Comparison of ENCODE assay signal across 8 cellular contexts in genomic region chr1:197146108-197147095, GRCh38. TPM values are rescaled to one million over a fixed set of nuclear protein-coding genes. Genes with fewer than 3 reads are reported as not detected.
DNase-seq lines count a peak whose midpoint lies in the region; ATAC-seq and TF ChIP-seq lines count a peak whose summit lies in the region.

ASPM (minus strand) TSS chr1:197146669; CDS start chr1:197146437, 232 bp downstream.

- H3K27me3 Mint-ChIP-seq in activated naive CD4-positive, alpha-beta T cell treated with anti-CD3 and anti-CD28 coated beads, Interleukin-2, amount 10 ng/mL, durations not matched to agents 7 days and 5 days: no peaks in the 10 kb centered on the region

- H3K9me3 Mint-ChIP-seq in activated naive CD4-positive, alpha-beta T cell treated with anti-CD3 and anti-CD28 coated beads, Interleukin-2, amount 10 ng/mL, durations not matched to agents 7 days and 5 days: no peaks in the 10 kb centered on the region

- TF ChIP-seq RAD21 in SK-N-SH (IDR thresholded peaks at IDR 0.05; ENCODE audit: low read length): no peak

- H3K9me2 ChIP-seq in SK-N-SH: no peaks in the 10 kb centered on the region

- H3K27me3 ChIP-seq in SK-N-SH (ENCODE audit: insufficient read depth) (no peaks in the 10 kb centered on the region), suprapubic skin (no peaks in the 10 kb centered on the region)

- no peak for TF ChIP-seq CTCF in GM10248 (IDR thresholded peaks at IDR 0.05; ENCODE audit: control extremely low read depth, extremely low read depth, low read depth, missing control alignments)
- no peak for TF ChIP-seq CTCF in SK-N-SH (IDR thresholded peaks at IDR 0.05)
- TF ChIP-seq CTCF in suprapubic skin (IDR thresholded peaks at IDR 0.05): no peak

- POLR2A ChIA-PET in GM10248 (lab: Yijun Ruan, JAX) (no interaction called here), SK-N-SH (lab: Yijun Ruan, JAX) (no interaction called here)

- peak; percentile 98 for ATAC-seq in HG02610 (IDR thresholded peaks at IDR 0.05; ENCODE audit: unreplicated experiment)

- H3K27ac Mint-ChIP-seq in activated naive CD4-positive, alpha-beta T cell treated with anti-CD3 and anti-CD28 coated beads, Interleukin-2, amount 10 ng/mL, durations not matched to agents 7 days and 5 days: peak within 1 kb of the TSS; percentile 97

- H3K4me1 Mint-ChIP-seq in activated naive CD4-positive, alpha-beta T cell treated with anti-CD3 and anti-CD28 coated beads, Interleukin-2, amount 10 ng/mL, durations not matched to agents 7 days and 5 days: peaks cover 42% of the 10 kb centered on the region

- H3K9me3 ChIP-seq in SK-N-SH (no peaks in the 10 kb centered on the region), suprapubic skin (no peaks in the 10 kb centered on the region)

- DNase-seq in GM10248 (ENCODE audit: extremely low spot score) (peak; percentile 93), NCI-H1092 (lab: John Stamatoyannopoulos, UW) (peak; percentile 93), SK-N-SH (peak; percentile 92), globus pallidus (ENCODE audit: low spot score) (peak; percentile 87), nucleus accumbens (lab: John Stamatoyannopoulos, UW) (peak; percentile 25 to 97 (median 84)), suprapubic skin (ENCODE audit: low spot score in 2 of 2) (peak; percentile 95 to 98)
- peak; percentile 97 for DNase-seq in activated naive CD4-positive, alpha-beta T cell treated with anti-CD3 and anti-CD28 coated beads, Interleukin-2, amount 10 ng/mL, durations not matched to agents 7 days and 5 days

- H3K36me3 ChIP-seq in SK-N-SH (replicated peaks in 1 of 2; ENCODE audit: control insufficient read depth in 1 of 2, insufficient read depth in 2 of 2, low read length in 1 of 2) (peaks cover 17 to 27% of the 10 kb centered on the region in 2 experiments), suprapubic skin (no peaks in the 10 kb centered on the region)

- H3K27ac ChIP-seq in SK-N-SH (ENCODE audit: low read depth in 2 of 2, low read length in 1 of 2) (peak within 1 kb of the TSS; percentile 77 to 95), suprapubic skin (peak within 1 kb of the TSS; percentile 14)

- H3K79me2 ChIP-seq in SK-N-SH (ENCODE audit: insufficient read depth): peaks cover 50% of the 10 kb centered on the region

- CTCF ChIA-PET in GM10248 (lab: Yijun Ruan, JAX) (interaction anchor here (1.0 kb wide), 1 partner anchor 8 kb away, joined by 3 read pairs; no protein-coding TSS in a partner anchor), SK-N-SH (lab: Yijun Ruan, JAX) (no interaction called here)
- CTCF ChIA-PET in activated naive CD4-positive, alpha-beta T cell treated with anti-CD3 and anti-CD28 coated beads, Interleukin-2, amount 10 ng/mL, durations not matched to agents 7 days and 5 days (lab: Charles Lee): no interaction called here

- peak within 1 kb of the TSS; percentile 87 for H3K4me2 ChIP-seq in SK-N-SH

- no peaks in the 10 kb centered on the region; the same call in 1 of the 2 replicates for H4K20me1 ChIP-seq in SK-N-SH (ENCODE audit: insufficient read depth)

- TF ChIP-seq POLR2A in suprapubic skin (IDR thresholded peaks at IDR 0.05): no peak

- H3K9ac ChIP-seq in SK-N-SH: peak within 1 kb of the TSS; percentile 85

- H3K4me1 ChIP-seq in SK-N-SH (ENCODE audit: control insufficient read depth in 1 of 2, insufficient read depth in 2 of 2, low read depth in 1 of 2, low read length in 1 of 2): peaks cover 4 to 9% of the 10 kb centered on the region in 2 experiments; a peak in 3 of 4 replicates
- H3K4me1 ChIP-seq in suprapubic skin: peaks cover 15% of the 10 kb centered on the region

- H3K36me3 Mint-ChIP-seq in activated naive CD4-positive, alpha-beta T cell treated with anti-CD3 and anti-CD28 coated beads, Interleukin-2, amount 10 ng/mL, durations not matched to agents 7 days and 5 days: peaks cover 28% of the 10 kb centered on the region

- H3F3A ChIP-seq in SK-N-SH (replicated peaks; ENCODE audit: insufficient read depth): no peaks in the 10 kb centered on the region

- H3K4me3 Mint-ChIP-seq in activated naive CD4-positive, alpha-beta T cell treated with anti-CD3 and anti-CD28 coated beads, Interleukin-2, amount 10 ng/mL, durations not matched to agents 7 days and 5 days: peak within 1 kb of the TSS; percentile 82

- peak within 1 kb of the TSS; percentile 99 for H2AFZ ChIP-seq in SK-N-SH (ENCODE audit: low read depth)

- under 1% methylated on average over 56 of the region's 67 CpGs for WGBS in SK-N-SH (ENCODE audit: low lambda C conversion rate)
- WGBS in suprapubic skin: under 1% methylated on average over 43 of the region's 67 CpGs

- TF ChIP-seq EP300 in SK-N-SH (IDR thresholded peaks at IDR 0.05; ENCODE audit: borderline replicate concordance in 1 of 2, low read depth in 1 of 2, low read length in 1 of 2) (no peak; a peak in 1 of 4 replicates), suprapubic skin (IDR thresholded peaks at IDR 0.05) (no peak)

- peak within 1 kb of the TSS; percentile 94 to 98 for H3K4me3 ChIP-seq in SK-N-SH (ENCODE audit: low read depth in 2 of 2, low read length in 1 of 2)
- H3K4me3 ChIP-seq in suprapubic skin: peak within 1 kb of the TSS; percentile 94

TF ChIP-seq in SK-N-SH, 30 proteins besides CTCF, POLR2A, EP300 and RAD21 (continues in another document):
- peak; percentile 73 for TF ChIP-seq MAX (IDR thresholded peaks at IDR 0.05; ENCODE audit: low read depth)
- TF ChIP-seq PBX3 (IDR thresholded peaks at IDR 0.05): peak; percentile 97
- TF ChIP-seq POLR2AphosphoS5 (IDR thresholded peaks at IDR 0.05; ENCODE audit: low read depth, low read length): peak; percentile 46; the same call in 1 of the 2 replicates
- peak; percentile 77 for TF ChIP-seq IRF3 (IDR thresholded peaks at IDR 0.05; ENCODE audit: low read depth, low read length)
- peak; percentile 99 for TF ChIP-seq FOXM1 (IDR thresholded peaks at IDR 0.05; ENCODE audit: low read depth)
- TF ChIP-seq TAF1 (IDR thresholded peaks at IDR 0.05; ENCODE audit: borderline replicate concordance, low read depth, low read length): peak; percentile 62; the same call in 1 of the 2 replicates
- no peak for TF ChIP-seq RXRA (IDR thresholded peaks at IDR 0.05; ENCODE audit: borderline replicate concordance, low read depth)
- TF ChIP-seq CHD2 (IDR thresholded peaks at IDR 0.05; ENCODE audit: low read length, partially characterized antibody): peak; percentile 56
- TF ChIP-seq USF2 (IDR thresholded peaks at IDR 0.05; ENCODE audit: borderline replicate concordance, low read depth, low read length): no peak
- TF ChIP-seq REST (IDR thresholded peaks at IDR 0.05; ENCODE audit: low read depth, low read length): no peak

RNA-seq across cellular contexts. Expression of gene ASPM, which starts in this region (rescaled TPM):
- 3.0 and 3.3 TPM in 2 replicates for polyA plus RNA-seq in SK-N-SH (2012; rRNA removed)
- polyA plus RNA-seq in SK-N-SH (2012; cell fraction: cytosol; rRNA removed): 3.2 and 3.7 TPM in 2 replicates
- polyA plus RNA-seq in SK-N-SH (2012; cell fraction: nucleus; rRNA removed): 3.6 and 7.4 TPM in 2 replicates
- 10 to 100 TPM in 1 of 4 donors, 1 to 10 TPM in 3; 3.6 to 13.0 (median 5.6) TPM for total RNA-seq in suprapubic skin

Comparison
In these comparisons a context has a peak if more than half of its experiments do, and no peak if none do; other contexts are left out.
1. Peak in every context shown above with its lines: DNase-seq, ATAC-seq, H3K4me3 ChIP-seq and H3K27ac ChIP-seq.